8 cellular contexts compared by ENCODE assay signal in genomic region chr2:64141711-64142405, GRCh38. TPM values are rescaled to one million over a fixed set of nuclear protein-coding genes. Genes with fewer than 3 reads are reported as not detected.
DNase-seq lines count a peak whose midpoint lies in the region; ATAC-seq and TF ChIP-seq lines count a peak whose summit lies in the region.

No MANE protein-coding gene starts in this region.

- H3K4me3 Mint-ChIP-seq in activated CD4-positive, alpha-beta T cell treated with anti-CD3 and anti-CD28 coated beads for 36 hours: peak overlapping the region; percentile 84

- H3K36me3 ChIP-seq in kidney epithelial cell (ENCODE audit: control insufficient read depth, insufficient read depth, low read length): no peaks in the 10 kb centered on the region

- H3K27me3 ChIP-seq in kidney epithelial cell (ENCODE audit: control insufficient read depth, insufficient read depth, low read length): no peaks in the 10 kb centered on the region

- DNase-seq in activated CD4-positive, alpha-beta T cell treated with anti-CD3 and anti-CD28 coated beads for 36 hours: no peak
- no peak for DNase-seq in activated CD4-positive, alpha-beta T cell treated with anti-CD3 and anti-CD28 coated beads, Interleukin-2, amount 50 U/mL, for 4 hours
- DNase-seq in activated naive CD4-positive, alpha-beta T cell treated with anti-CD3 and anti-CD28 coated beads, Interleukin-2, amount 50 U/mL, for 72 hours (ENCODE audit: low spot score in 2 of 2): no peak
- no peak for DNase-seq in kidney epithelial cell (ENCODE audit: low read depth)
- peak; percentile 78 for DNase-seq in superior temporal gyrus (ENCODE audit: extremely low spot score)
- no peak for DNase-seq in NCI-H748 (lab: John Stamatoyannopoulos, UW; ENCODE audit: unreplicated experiment)
- no peak for DNase-seq in activated CD8-positive, alpha-beta memory T cell treated with anti-CD3 and anti-CD28 coated beads, Interleukin-2, amount 50 U/mL, for 48 hours

- POLR2A ChIA-PET in activated CD4-positive, alpha-beta T cell treated with anti-CD3 and anti-CD28 coated beads for 36 hours (lab: Charles Lee): interaction anchor here (0.7 to 2.4 kb wide), 4 partner anchors 9 to 73 kb away, joined by 3 to 16 read pairs (median 4); no protein-coding TSS in a partner anchor

- H3K36me3 Mint-ChIP-seq in activated CD4-positive, alpha-beta T cell treated with anti-CD3 and anti-CD28 coated beads for 36 hours (ENCODE audit: low read depth): peaks cover 30% of the 10 kb centered on the region
- H3K36me3 Mint-ChIP-seq in activated naive CD4-positive, alpha-beta T cell treated with anti-CD3 and anti-CD28 coated beads, Interleukin-2, amount 50 U/mL, for 72 hours: peaks cover 12 to 21% of the 10 kb centered on the region in 2 donors

- no peak for ATAC-seq in activated CD4-positive, alpha-beta T cell treated with anti-CD3 and anti-CD28 coated beads for 36 hours
- no peak for ATAC-seq in activated naive CD4-positive, alpha-beta T cell treated with anti-CD3 and anti-CD28 coated beads, Interleukin-2, amount 50 U/mL, for 72 hours
- no peak for ATAC-seq in HG03159 (IDR thresholded peaks at IDR 0.05; ENCODE audit: unreplicated experiment)

- H3K27me3 Mint-ChIP-seq in activated CD4-positive, alpha-beta T cell treated with anti-CD3 and anti-CD28 coated beads for 36 hours: no peaks in the 10 kb centered on the region

- peaks cover 53% of the 10 kb centered on the region for H3K4me1 Mint-ChIP-seq in activated CD4-positive, alpha-beta T cell treated with anti-CD3 and anti-CD28 coated beads for 36 hours

- peak overlapping the region; percentile 85 for H3K27ac Mint-ChIP-seq in activated CD4-positive, alpha-beta T cell treated with anti-CD3 and anti-CD28 coated beads for 36 hours
- H3K27ac Mint-ChIP-seq in activated naive CD4-positive, alpha-beta T cell treated with anti-CD3 and anti-CD28 coated beads, Interleukin-2, amount 50 U/mL, for 72 hours: peak overlapping the region; percentile 95 to 99

- no peak for TF ChIP-seq CTCF in kidney epithelial cell (IDR thresholded peaks at IDR 0.05; ENCODE audit: insufficient read depth, low read length, poor library complexity, severe bottlenecking)

- no peaks in the 10 kb centered on the region for H3K9me3 Mint-ChIP-seq in activated CD4-positive, alpha-beta T cell treated with anti-CD3 and anti-CD28 coated beads for 36 hours (ENCODE audit: low read depth)
- no peaks in the 10 kb centered on the region for H3K9me3 Mint-ChIP-seq in activated naive CD4-positive, alpha-beta T cell treated with anti-CD3 and anti-CD28 coated beads, Interleukin-2, amount 50 U/mL, for 72 hours

- H3K4me3 ChIP-seq in kidney epithelial cell (ENCODE audit: low read depth, low read length): peak overlapping the region; percentile 83

- intact Hi-C loops in activated CD4-positive, alpha-beta T cell treated with anti-CD3 and anti-CD28 coated beads for 36 hours (cut with DNase I, micrococcal nuclease): loop anchor here (1.0 to 5.0 kb wide), 5 partner anchors 27 to 845 kb away; partner anchors contain the start of genes SERTAD2 (in 1 of the 2) and SLC1A4 (in 1 of the 2)

- CTCF ChIA-PET in activated CD4-positive, alpha-beta T cell treated with anti-CD3 and anti-CD28 coated beads for 36 hours (lab: Charles Lee): interaction anchor here (0.5 to 2.0 kb wide), 7 partner anchors 40 to 381 kb away, joined by 3 to 7 read pairs (median 4); no protein-coding TSS in a partner anchor

RNA-seq across cellular contexts. Expression of gene PELI1, which starts 2.4 kb away (rescaled TPM):
- 10 to 100 TPM; 21.3 to 29.7 TPM for total RNA-seq in activated CD4-positive, alpha-beta T cell treated with anti-CD3 and anti-CD28 coated beads for 36 hours
- 10 to 100 TPM; 32.7 to 38.7 TPM for total RNA-seq in activated naive CD4-positive, alpha-beta T cell treated with anti-CD3 and anti-CD28 coated beads, Interleukin-2, amount 50 U/mL, for 72 hours
- total RNA-seq in kidney epithelial cell: 13.6 and 15.8 TPM in 2 replicates
